ENCODE assay signal across 26 cellular contexts in the genomic region with DNA sequence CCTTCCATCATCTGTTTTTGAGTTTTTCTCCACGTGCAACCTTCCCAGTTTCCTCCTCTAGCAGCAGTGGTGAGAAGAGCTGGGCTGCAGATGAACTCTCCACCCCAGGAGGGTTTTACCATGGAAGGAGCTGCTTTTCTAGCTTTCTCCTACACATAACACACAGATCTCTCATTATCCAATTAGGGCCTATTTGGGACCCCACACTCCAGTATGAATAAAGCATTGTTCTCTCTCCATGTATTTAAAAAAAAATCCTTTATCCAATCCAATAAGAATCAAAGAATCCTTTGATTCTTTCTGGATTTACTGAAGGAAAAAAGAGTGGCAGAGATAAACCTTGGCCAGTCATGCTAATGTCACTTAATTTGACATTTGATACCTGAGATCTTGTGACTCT.
"Had no signal": no experiment of that assay in that cellular context is flagged by ENCODE, and none has a peak within 500 bp of the region (broad histone marks: within the 10 kb centered on the region; RNA-seq: fewer than 3 reads in every experiment).

No MANE protein-coding gene starts in this region.

- H3K4me3 Mint-ChIP-seq: activated naive CD8-positive, alpha-beta T cell; central memory CD8-positive, alpha-beta T cell; natural killer cell; stimulated activated naive CD8-positive, alpha-beta T cell treated with anti-CD3 and anti-CD28 coated beads, Interleukin-15, Interleukin-2, amounts not matched to agents 100 ng/mL and 50 ng/mL, for 24 hours had no signal

- H3K27ac Mint-ChIP-seq: activated naive CD8-positive, alpha-beta T cell; natural killer cell; progenitor cell of endocrine pancreas; stimulated activated naive CD8-positive, alpha-beta T cell treated with anti-CD3 and anti-CD28 coated beads, Interleukin-15, Interleukin-2, amounts not matched to agents 100 ng/mL and 50 ng/mL, for 24 hours had no signal

- H3K27me3 Mint-ChIP-seq: stimulated activated naive CD8-positive, alpha-beta T cell treated with anti-CD3 and anti-CD28 coated beads, Interleukin-15, Interleukin-2, amounts not matched to agents 100 ng/mL and 50 ng/mL, for 24 hours had no signal

- H3K36me3 Mint-ChIP-seq: natural killer cell had no signal

- H3K4me3 ChIP-seq: gastrocnemius medialis, left lung, lung, ovary, skin epidermis, thoracic aorta, uterus had no signal

- H3K9me3 ChIP-seq: gastrocnemius medialis, left lung, neutrophil, ovary, thoracic aorta, uterus had no signal

- DNase-seq: activated CD4-positive, alpha-beta T cell treated with anti-CD3 and anti-CD28 coated beads for 48 hours; activated CD4-positive, alpha-beta T cell treated with anti-CD3 and anti-CD28 coated beads, Interleukin-2, amount 50 U/mL, for 48 hours; activated CD8-positive, alpha-beta memory T cell treated with anti-CD3 and anti-CD28 coated beads for 24 hours; activated effector memory CD4-positive, alpha-beta T cell treated with Interleukin-2 at 50 U/mL for 16 hours; activated naive CD4-positive, alpha-beta T cell treated with Interleukin-2 at 50 U/mL for 16 hours; anterior cingulate cortex; effector CD8-positive, alpha-beta T cell; gastrocnemius medialis; glutamatergic neuron; left lung; mesendoderm; natural killer cell; ovary; stimulated activated CD4-positive, alpha-beta T cell treated with anti-CD3 and anti-CD28 coated beads, Interleukin-12 subunit alpha, Interleukin-12 subunit beta, amount 100 ng/mL, for 4 hours; stimulated activated CD4-positive, alpha-beta T cell treated with anti-CD3 and anti-CD28 coated beads, Interleukin-4, amount 100 ng/mL, for 1 hour; trophoblast cell; uterus had no signal

- H3K9me3 Mint-ChIP-seq: central memory CD8-positive, alpha-beta T cell; stimulated activated naive CD8-positive, alpha-beta T cell treated with anti-CD3 and anti-CD28 coated beads, Interleukin-15, Interleukin-2, amounts not matched to agents 100 ng/mL and 50 ng/mL, for 24 hours had no signal

- H3K36me3 ChIP-seq: gastrocnemius medialis, left lung, neutrophil, ovary, thoracic aorta, uterus had no signal

- H3K27ac ChIP-seq: gastrocnemius medialis, left lung, neutrophil, ovary, skin epidermis, thoracic aorta, uterus, VCaP had no signal

- H3K27me3 ChIP-seq: gastrocnemius medialis, left lung, neutrophil, ovary, uterus had no signal

- H3K4me1 ChIP-seq: gastrocnemius medialis, left lung, uterus had no signal
